ENCODE assay signal across 8 cellular contexts in the genomic region with DNA sequence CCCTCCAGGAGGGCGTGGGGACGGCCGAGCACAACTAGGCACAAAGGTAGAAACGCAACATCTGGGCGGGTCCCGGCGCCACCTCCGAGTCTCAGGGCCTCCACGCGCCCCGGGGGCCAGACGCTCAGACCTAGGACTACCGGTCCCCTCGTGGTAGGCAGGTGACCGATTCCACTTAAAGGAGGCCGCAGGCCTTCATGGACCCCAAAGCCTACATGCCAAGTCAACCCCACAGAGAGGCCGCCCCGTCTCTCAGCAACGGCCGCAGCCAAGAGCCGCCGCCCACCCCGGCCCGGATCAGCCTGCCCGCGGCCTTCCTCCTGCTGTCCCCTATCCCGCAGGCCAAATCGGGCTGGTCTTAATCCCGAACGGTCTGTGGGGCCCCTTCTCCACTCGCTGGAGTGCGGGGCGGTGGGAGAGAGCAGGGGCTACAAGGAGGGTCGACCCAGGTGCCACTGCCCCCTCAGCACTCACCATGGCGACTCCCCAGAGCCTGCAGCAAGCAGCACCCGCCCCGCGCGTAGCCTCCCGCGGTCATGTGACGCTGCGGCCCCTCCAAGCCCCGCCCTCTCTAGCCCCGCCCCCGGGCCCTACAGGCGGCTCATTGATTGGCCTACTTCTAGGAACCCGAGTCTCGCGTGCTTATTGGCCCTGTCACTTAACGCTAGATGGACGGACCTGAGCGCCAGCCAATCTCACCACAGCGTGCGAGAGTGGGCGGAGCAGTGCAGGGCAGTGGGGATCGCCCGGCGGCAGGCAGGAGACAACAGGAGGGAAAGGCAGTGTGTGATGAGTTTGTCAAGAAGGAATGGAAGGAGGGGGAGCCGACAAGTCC. TPM values are rescaled to one million over a fixed set of nuclear protein-coding genes. Genes with fewer than 3 reads are reported as not detected.
A peak's percentile ranks its signal among the peaks of the same experiment; 100 is the strongest.
DNase-seq lines count a peak whose midpoint lies in the region; ATAC-seq, FAIRE-seq and TF ChIP-seq lines count a peak whose summit lies in the region.

A gene (minus strand): TSS at position 522 of the 835 bp plus-strand sequence. CDS start 45 bp downstream, at position 477.

- H3K36me3 ChIP-seq in HUES48 (ENCODE audit: control insufficient read depth, insufficient read depth, low read length) (peaks cover 27% of the 10 kb centered on the region), NT2/D1 (ENCODE audit: insufficient read depth, insufficient read length, low read length) (peaks cover 37% of the 10 kb centered on the region)

- H3K4me1 Mint-ChIP-seq in Calu3 (ENCODE audit: low read depth, unreplicated experiment) = peaks cover 47% of the 10 kb centered on the region
- H3K4me1 Mint-ChIP-seq in mesothelial cell of epicardium = peaks cover 24% of the 10 kb centered on the region

- H3K9me3 ChIP-seq in HUES48 (ENCODE audit: control insufficient read depth, insufficient read depth, low read length) = no peaks in the 10 kb centered on the region
- no peaks in the 10 kb centered on the region for H3K9me3 ChIP-seq in NT2/D1 (ENCODE audit: insufficient read depth, low read length)

- peak within 1 kb of the TSS; percentile 94 for H3K9ac ChIP-seq in HUES48 (ENCODE audit: low read depth, low read length)
- H3K9ac ChIP-seq in NT2/D1 (ENCODE audit: insufficient read length, low read depth) = peak within 1 kb of the TSS; percentile 97

- peak; percentile 21 for FAIRE-seq in endometrium (lab: Jason Lieb, UNC)

- ATAC-seq in GM21390 (IDR thresholded peaks at IDR 0.05; ENCODE audit: unreplicated experiment) = peak; percentile 80

- H3K27ac Mint-ChIP-seq in Calu3 (ENCODE audit: unreplicated experiment) (no peak within 1 kb of the TSS), mesothelial cell of epicardium (no peak within 1 kb of the TSS)

- H3K4me3 ChIP-seq in HUES48 (ENCODE audit: low read depth, low read length) (peak within 1 kb of the TSS; percentile 94), NT2/D1 (ENCODE audit: insufficient read length, low read depth) (peak within 1 kb of the TSS; percentile 95)

- BruUV-seq in Calu3 (replicated peaks; lab: Mats Ljungman, UMichigan) = no TSS peak

- H3K27me3 ChIP-seq in HUES48 (ENCODE audit: control insufficient read depth, insufficient read depth, low read length) (no peaks in the 10 kb centered on the region), NT2/D1 (ENCODE audit: insufficient read depth, insufficient read length) (no peaks in the 10 kb centered on the region)

- no peak within 1 kb of the TSS for H3K4me3 Mint-ChIP-seq in Calu3 (ENCODE audit: low read depth, unreplicated experiment)
- no peak within 1 kb of the TSS for H3K4me3 Mint-ChIP-seq in mesothelial cell of epicardium

- intact Hi-C loops in Calu3 (cut with micrococcal nuclease; ENCODE audit: unreplicated experiment) = loop anchor here (5.0 kb wide), 1 partner anchor 113 kb away; no protein-coding TSS in a partner anchor

- H3K27me3 Mint-ChIP-seq in Calu3 (ENCODE audit: unreplicated experiment) (no peaks in the 10 kb centered on the region), mesothelial cell of epicardium (ENCODE audit: low read depth) (no peaks in the 10 kb centered on the region)

- H3K36me3 Mint-ChIP-seq in Calu3 (ENCODE audit: insufficient read depth, unreplicated experiment) (no peaks in the 10 kb centered on the region), mesothelial cell of epicardium (peaks cover 3% of the 10 kb centered on the region)

- CTCF ChIA-PET in Calu3 (lab: Charles Lee) = interaction anchor here (0.8 to 1.6 kb wide), 3 partner anchors 15 to 453 kb away, joined by 3 to 8 read pairs (median 5); no protein-coding TSS in a partner anchor

- H3K27ac ChIP-seq in HUES48 (ENCODE audit: low read depth, low read length) = peak within 1 kb of the TSS; percentile 98

- H3K9me3 Mint-ChIP-seq in Calu3 (ENCODE audit: low read depth, unreplicated experiment) = no peaks in the 10 kb centered on the region
- no peaks in the 10 kb centered on the region for H3K9me3 Mint-ChIP-seq in mesothelial cell of epicardium

- peak; percentile 100 for DNase-seq in Calu3
- DNase-seq in NT2/D1 (ENCODE audit: low read depth, low spot score) = peak; percentile 98
- DNase-seq in activated CD8-positive, alpha-beta memory T cell treated with anti-CD3 and anti-CD28 coated beads, Interleukin-2, amount 50 U/mL, for 1 hour (ENCODE audit: extremely low read depth) = peak; percentile 98
- DNase-seq in mesothelial cell of epicardium (ENCODE audit: low spot score in 2 of 2, unreplicated experiment in 2 of 2) = peak; percentile 99 to 100
- DNase-seq in stimulated activated CD8-positive, alpha-beta memory T cell treated with anti-CD3 and anti-CD28 coated beads, Interleukin-15, amount 100 ng/mL, for 48 hours (ENCODE audit: low read depth in 2 of 2) = peak; percentile 99

- TF ChIP-seq CTCF in Calu3 (IDR thresholded peaks at IDR 0.05; ENCODE audit: unreplicated experiment) (no peak), mesothelial cell of epicardium (IDR thresholded peaks at IDR 0.05; ENCODE audit: unreplicated experiment) (no peak)

- H3K4me1 ChIP-seq in HUES48 (ENCODE audit: control insufficient read depth, insufficient read depth, low read length) (peaks cover 21% of the 10 kb centered on the region; the same call in 1 of the 2 replicates), NT2/D1 (ENCODE audit: insufficient read depth, insufficient read length) (no peaks in the 10 kb centered on the region)

RNA-seq across cellular contexts. Expression of the gene that starts here (rescaled TPM):
- total RNA-seq in Calu3 (2022) (168 and 181 TPM in 2 replicates), mesothelial cell of epicardium (99.7 to 115 TPM (median 107 TPM) in 3 replicates)

Comparison
In these comparisons a context has a peak if more than half of its experiments do, and no peak if none do; other contexts are left out.
1. Peak in every context shown above with its lines: DNase-seq, ATAC-seq, H3K4me3 ChIP-seq and H3K27ac ChIP-seq.